In the genomic region with DNA sequence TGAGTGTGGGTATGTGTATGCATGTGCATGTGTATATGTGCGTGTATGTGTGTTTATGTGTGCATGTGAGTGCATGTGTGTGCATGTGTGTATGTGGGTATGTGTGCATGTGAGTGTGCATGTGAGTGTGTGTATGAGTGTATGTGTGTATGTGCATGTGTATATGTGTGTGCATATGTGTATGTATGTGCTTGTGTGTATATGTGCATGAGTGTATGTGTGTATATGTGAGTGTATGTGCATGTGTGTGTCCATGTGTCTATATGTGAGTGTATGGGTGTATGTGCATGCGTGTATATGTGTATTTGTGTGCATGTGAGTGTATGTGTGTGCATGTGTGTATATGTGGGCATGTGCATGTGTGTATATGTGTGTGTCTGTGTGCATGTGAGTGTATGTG, we compare ENCODE assay signal across 20 cellular contexts. TPM values are rescaled to one million over a fixed set of nuclear protein-coding genes. Genes with fewer than 3 reads are reported as not detected.
DNase-seq lines count a peak whose midpoint lies in the region; ATAC-seq, FAIRE-seq and TF ChIP-seq lines count a peak whose summit lies in the region.
"Had no signal": no experiment of that assay in that cellular context is flagged by ENCODE, and none has a peak within 500 bp of the region (broad histone marks: within the 10 kb centered on the region; RNA-seq: fewer than 3 reads in every experiment).

No MANE protein-coding gene starts in this region.

- H2BK5ac ChIP-seq in H9 (ENCODE audit: insufficient read length, low read length) (no peak overlapping the region), IMR-90 (ENCODE audit: low read depth, low read length, poor library complexity, severe bottlenecking) (peak overlapping the region; percentile 36), H1 (ENCODE audit: low read depth, low read length) (no peak overlapping the region), neuronal stem cell (ENCODE audit: low read length) (no peak overlapping the region)

- no peak overlapping the region for H3K14ac ChIP-seq in H9 (ENCODE audit: insufficient read depth, low read length)
- H3K14ac ChIP-seq in IMR-90 (replicated peaks; ENCODE audit: low read depth, low read length), result no peak overlapping the region
- peak overlapping the region; percentile 48 for H3K14ac ChIP-seq in H1 (ENCODE audit: insufficient read length)
- H3K14ac ChIP-seq in neuronal stem cell (ENCODE audit: low read length), result no peak overlapping the region

- TF ChIP-seq RAD21 in IMR-90 (IDR thresholded peaks at IDR 0.05; ENCODE audit: low read length) (no peak), H1 (IDR thresholded peaks at IDR 0.05 in 1 of 2, conservative IDR thresholded peaks at IDR 0.05 in 1 of 2; ENCODE audit: low read depth in 2 of 2, low read length in 2 of 2) (no peak)

- H3K9me3 Mint-ChIP-seq in H9, result peaks cover 28 to 30% of the 10 kb centered on the region in 2 experiments
- H3K9me3 Mint-ChIP-seq in type B pancreatic cell, result peaks cover 4% of the 10 kb centered on the region
- no peaks in the 10 kb centered on the region for H3K9me3 Mint-ChIP-seq in osteocyte (ENCODE audit: unreplicated experiment)
- H3K9me3 Mint-ChIP-seq: CD8-positive, alpha-beta T cell had no signal

- peak overlapping the region in 1 of 2 experiments; percentile 4; a peak in 2 of 5 replicates for H3K4me3 Mint-ChIP-seq in H9
- H3K4me3 Mint-ChIP-seq in type B pancreatic cell, result no peak overlapping the region
- no peak overlapping the region for H3K4me3 Mint-ChIP-seq in osteocyte (ENCODE audit: unreplicated experiment)
- H3K4me3 Mint-ChIP-seq: CD8-positive, alpha-beta T cell; HFFc6 had no signal

- H3K9me1 ChIP-seq in IMR-90 (ENCODE audit: insufficient read depth, low read length), result no peaks in the 10 kb centered on the region

- H3K23ac ChIP-seq in H9 (ENCODE audit: insufficient read length, low read depth, low read length) (no peak overlapping the region), IMR-90 (ENCODE audit: low read depth, low read length) (no peak overlapping the region), H1 (ENCODE audit: insufficient read length) (no peak overlapping the region), neuronal stem cell (ENCODE audit: low read depth, low read length, poor library complexity) (no peak overlapping the region)

- CTCF ChIA-PET in IMR-90 (lab: Yijun Ruan, JAX), result no interaction called here
- CTCF ChIA-PET in H1 (lab: Charles Lee; ENCODE audit: partially characterized antibody), result no interaction called here

- H3T11ph ChIP-seq in H9 (ENCODE audit: low read length), result no peak overlapping the region

- dilution Hi-C loops in IMR-90 (cut with HindIII; ENCODE audit: low sequenced_read_pairs, unreplicated experiment), result no loop called here

- H4K20me1 ChIP-seq in H9 (ENCODE audit: control insufficient read depth, insufficient read depth, insufficient read length), result no peaks in the 10 kb centered on the region
- H4K20me1 ChIP-seq in IMR-90 (ENCODE audit: insufficient read depth, low read length), result no peaks in the 10 kb centered on the region
- peaks cover 0 to 15% of the 10 kb centered on the region in 2 experiments for H4K20me1 ChIP-seq in H1 (replicated peaks in 1 of 2; ENCODE audit: control insufficient read depth in 1 of 2, insufficient read depth in 2 of 2, low read length in 2 of 2)

- H2AK5ac ChIP-seq in H9 (ENCODE audit: insufficient read length, low read length) (no peak overlapping the region), IMR-90 (ENCODE audit: low read depth, low read length) (no peak overlapping the region), H1 (ENCODE audit: low read depth, low read length) (no peak overlapping the region), neuronal stem cell (ENCODE audit: low read depth, low read length) (no peak overlapping the region)

- no peak for ATAC-seq in IMR-90 (ENCODE audit: low read depth)
- ATAC-seq: A549; CD8-positive, alpha-beta T cell; HCT116 had no signal

- TF ChIP-seq EP300 in H1 (IDR thresholded peaks at IDR 0.05; ENCODE audit: borderline replicate concordance in 1 of 2, low read depth in 2 of 2, low read length in 2 of 2), result no peak

- no peak overlapping the region for H3K56ac ChIP-seq in H9 (ENCODE audit: insufficient read length, low read depth, low read length)
- H3K56ac ChIP-seq in IMR-90 (ENCODE audit: extremely low read depth, insufficient read depth, low read length), result no peak overlapping the region
- no peak overlapping the region for H3K56ac ChIP-seq in H1 (replicated peaks; ENCODE audit: insufficient read length, low read depth, low read length)

- WGBS in H9 (ENCODE audit: extremely low coverage, insufficient read length, low lambda C conversion rate), result no CpG with 5 or more reads among the region's 2 CpGs
- WGBS in IMR-90 (ENCODE audit: extremely low coverage in 2 of 2, insufficient read length in 1 of 2), 2 experiments, result 42% methylated on average over 2 of the region's 2 CpGs; no CpG with 5 or more reads in 1 of the 2 experiments
- WGBS in H1 (ENCODE audit: extremely low coverage in 1 of 2, insufficient coverage in 1 of 2, insufficient read length in 1 of 2, insufficient replicate concordance in 2 of 2, low coverage in 1 of 2, low lambda C conversion rate in 2 of 2, missing lambda C conversion rate in 1 of 2), 2 experiments, result 0% methylated on average over 1 of the region's 2 CpGs; no CpG with 5 or more reads in 1 of the 2 experiments
- WGBS in neuronal stem cell (ENCODE audit: extremely low coverage in 2 of 2, insufficient read length in 2 of 2, insufficient replicate concordance in 1 of 2), 2 donors, result no CpG with 5 or more reads among the region's 2 CpGs

- H3K4me2 ChIP-seq in H9 (ENCODE audit: insufficient read depth, insufficient read length, low read length) (no peak overlapping the region), IMR-90 (ENCODE audit: low read depth, low read length) (no peak overlapping the region), H1 (ENCODE audit: insufficient read depth in 1 of 2, low read depth in 2 of 2, low read length in 2 of 2) (no peak overlapping the region), neuronal stem cell (ENCODE audit: insufficient read depth, low read length, poor library complexity, severe bottlenecking) (no peak overlapping the region)
- H3K4me2 ChIP-seq: A549 had no signal

- in situ Hi-C loops in IMR-90 (cut with MboI; ENCODE audit: low sequenced_read_pairs), result no loop called here

- H4K5ac ChIP-seq in H9 (ENCODE audit: insufficient read length, low read depth, low read length) (no peak overlapping the region), IMR-90 (ENCODE audit: low read depth, low read length) (no peak overlapping the region), H1 (ENCODE audit: insufficient read length, low read depth, low read length) (no peak overlapping the region)

- intact Hi-C loops in IMR-90 (cut with micrococcal nuclease), result no loop called here

- H3K4ac ChIP-seq in H9 (ENCODE audit: low read depth, low read length), result no peak overlapping the region
- H3K4ac ChIP-seq in IMR-90 (ENCODE audit: low read depth, low read length), result no peak overlapping the region
- no peak overlapping the region for H3K4ac ChIP-seq in H1 (replicated peaks; ENCODE audit: insufficient read length, low read depth, low read length)
- H3K4ac ChIP-seq in neuronal stem cell (ENCODE audit: low read length), result no peak overlapping the region

- H3K9ac ChIP-seq in H9 (ENCODE audit: extremely low read depth, insufficient read length, low read length) (no peak overlapping the region), IMR-90 (ENCODE audit: low read depth, low read length) (no peak overlapping the region), H1 (replicated peaks in 1 of 4; ENCODE audit: extremely low read depth in 1 of 4, low read depth in 3 of 4, low read length in 3 of 4) (no peak overlapping the region), neuronal stem cell (ENCODE audit: low read depth, low read length, poor library complexity) (no peak overlapping the region)

- H3K36me3 ChIP-seq in IMR-90 (ENCODE audit: control insufficient read depth, insufficient read depth, low read length) (no peaks in the 10 kb centered on the region), H1 (ENCODE audit: control insufficient read depth in 2 of 4, insufficient read depth in 4 of 4, low read length in 3 of 4) (no peaks in the 10 kb centered on the region), neuronal stem cell (replicated peaks in 1 of 2; ENCODE audit: control insufficient read depth in 2 of 2, insufficient read depth in 2 of 2, low read length in 2 of 2) (peaks cover 0 to 2% of the 10 kb centered on the region in 2 donors)

- H2BK12ac ChIP-seq in H9 (ENCODE audit: insufficient read length, low read depth, low read length) (no peak overlapping the region), H1 (ENCODE audit: low read depth, low read length) (no peak overlapping the region), neuronal stem cell (ENCODE audit: low read length) (no peak overlapping the region)

- TF ChIP-seq POLR2A in IMR-90 (IDR thresholded peaks at IDR 0.05; ENCODE audit: low read depth, low read length) (no peak), H1 (IDR thresholded peaks at IDR 0.05; ENCODE audit: control extremely low read depth in 1 of 2, low read depth in 2 of 2, low read length in 2 of 2) (no peak)

- H2BK20ac ChIP-seq in H9 (ENCODE audit: low read depth, low read length, poor library complexity, severe bottlenecking) (no peak overlapping the region), IMR-90 (ENCODE audit: low read depth, low read length) (no peak overlapping the region), H1 (ENCODE audit: low read length) (no peak overlapping the region)

- H3K27ac Mint-ChIP-seq in H9, result peak overlapping the region in 1 of 3 experiments; percentile 40; a peak in 1 of 7 replicates
- no peak overlapping the region for H3K27ac Mint-ChIP-seq in type B pancreatic cell
- no peak overlapping the region for H3K27ac Mint-ChIP-seq in osteocyte (ENCODE audit: unreplicated experiment)
- H3K27ac Mint-ChIP-seq: CD8-positive, alpha-beta T cell; HFFc6 had no signal

- no peak overlapping the region for H2BK120ac ChIP-seq in H9 (ENCODE audit: low read depth, low read length, poor library complexity, severe bottlenecking)
- H2BK120ac ChIP-seq in IMR-90 (ENCODE audit: low read depth, low read length), result no peak overlapping the region
- no peak overlapping the region for H2BK120ac ChIP-seq in H1 (replicated peaks; ENCODE audit: low read depth, low read length)
- H2BK120ac ChIP-seq in neuronal stem cell (ENCODE audit: low read depth, low read length), result no peak overlapping the region

- H3K36me3 Mint-ChIP-seq in H9 (ENCODE audit: insufficient read depth in 1 of 3, low read depth in 3 of 3) (peaks cover 0 to 2% (median 0%) of the 10 kb centered on the region in 3 experiments; a peak in 2 of 7 replicates), type B pancreatic cell (peaks cover 4% of the 10 kb centered on the region), osteocyte (ENCODE audit: unreplicated experiment) (no peaks in the 10 kb centered on the region)
- H3K36me3 Mint-ChIP-seq: CD8-positive, alpha-beta T cell had no signal

- H3K79me1 ChIP-seq in H9 (ENCODE audit: insufficient read depth, low read depth, low read length, poor library complexity, severe bottlenecking), result no peaks in the 10 kb centered on the region
- no peaks in the 10 kb centered on the region for H3K79me1 ChIP-seq in IMR-90 (ENCODE audit: low read depth in 1 of 2, low read length in 2 of 2)
- no peaks in the 10 kb centered on the region for H3K79me1 ChIP-seq in H1 (ENCODE audit: low read depth, low read length)
- no peaks in the 10 kb centered on the region for H3K79me1 ChIP-seq in neuronal stem cell (ENCODE audit: low read depth, low read length)

- H4K8ac ChIP-seq in H9 (replicated peaks; ENCODE audit: insufficient read length, low read depth, low read length) (peak overlapping the region; percentile 51), IMR-90 (ENCODE audit: low read depth in 2 of 2, low read length in 2 of 2) (no peak overlapping the region), H1 (ENCODE audit: extremely low read depth, insufficient read depth, low read length) (no peak overlapping the region), neuronal stem cell (ENCODE audit: low read depth, low read length) (peak overlapping the region; percentile 66)

- H3K27me3 Mint-ChIP-seq in H9 (ENCODE audit: low read depth) (peaks cover 6% of the 10 kb centered on the region), type B pancreatic cell (no peaks in the 10 kb centered on the region), osteocyte (ENCODE audit: unreplicated experiment) (peaks cover 9% of the 10 kb centered on the region)

- no TSS peak for BruUV-seq in IMR-90 (replicated peaks; lab: Mats Ljungman, UMichigan)

- H2AFZ ChIP-seq in H9 (ENCODE audit: low read length), result no peak overlapping the region
- no peak overlapping the region for H2AFZ ChIP-seq in IMR-90 (replicated peaks; ENCODE audit: low read length, poor library complexity)
- no peak overlapping the region for H2AFZ ChIP-seq in H1 (ENCODE audit: low read length)
- no peak overlapping the region for H2AFZ ChIP-seq in neuronal stem cell (ENCODE audit: low read length)

- POLR2A ChIA-PET in IMR-90 (lab: Charles Lee; ENCODE audit: unreplicated experiment), result no interaction called here
- POLR2A ChIA-PET in H1 (lab: Charles Lee; ENCODE audit: partially characterized antibody), result no interaction called here

- H3K23me2 ChIP-seq in H9 (ENCODE audit: insufficient read length, low read depth, low read length, poor library complexity, severe bottlenecking), result no peaks in the 10 kb centered on the region
- H3K23me2 ChIP-seq in H1 (ENCODE audit: low read depth, low read length), result peaks cover 3% of the 10 kb centered on the region; the same call in 1 of the 2 replicates

- no peak for FAIRE-seq in H1 (lab: Jason Lieb, UNC)
- FAIRE-seq: A549, G401.6, GM12892 had no signal

- DNase-seq in H9 (no peak), IMR-90 (no peak), H1 (ENCODE audit: low read depth in 1 of 2, low spot score in 2 of 2) (no peak), neuronal stem cell (ENCODE audit: low spot score) (no peak), type B pancreatic cell (ENCODE audit: extremely low spot score, unreplicated experiment) (no peak), osteocyte (ENCODE audit: extremely low spot score, unreplicated experiment) (no peak), retina (no peak)
- DNase-seq: 8988T; C1 segment of cervical spinal cord; Caco-2; CD8-positive, alpha-beta T cell; DMS153; DND-41; GOT3; H7; HFFc6 had no signal

- H3K4me3 ChIP-seq in IMR-90 (ENCODE audit: insufficient read depth, low read depth, low read length) (no peak overlapping the region), H1 (ENCODE audit: extremely low read depth in 1 of 4, insufficient read depth in 2 of 4, low read depth in 3 of 4, low read length in 4 of 4) (no peak overlapping the region), neuronal stem cell (ENCODE audit: low read length in 2 of 2) (no peak overlapping the region)
- H3K4me3 ChIP-seq: A549 had no signal

- no peak overlapping the region for H2AK9ac ChIP-seq in IMR-90 (replicated peaks; ENCODE audit: low read depth, low read length, poor library complexity)

- no peak for TF ChIP-seq CTCF in H9 (conservative IDR thresholded peaks at IDR 0.05)
- no peak for TF ChIP-seq CTCF in IMR-90 (conservative IDR thresholded peaks at IDR 0.05; ENCODE audit: low read depth, low read length)
- no peak for TF ChIP-seq CTCF in H1 (IDR thresholded peaks at IDR 0.05; ENCODE audit: control extremely low read depth in 1 of 3, insufficient read depth in 1 of 3, low read depth in 1 of 3, low read length in 3 of 3)
- no peak for TF ChIP-seq CTCF in type B pancreatic cell (conservative IDR thresholded peaks at IDR 0.05)
- TF ChIP-seq CTCF in osteocyte (IDR thresholded peaks at IDR 0.05), result no peak

- H3K4me1 ChIP-seq in H9 (ENCODE audit: insufficient read depth, low read length), result no peaks in the 10 kb centered on the region
- peaks cover 4% of the 10 kb centered on the region for H3K4me1 ChIP-seq in IMR-90 (ENCODE audit: control insufficient read depth, insufficient read depth, low read length)
- H3K4me1 ChIP-seq in H1 (replicated peaks in 1 of 4; ENCODE audit: control insufficient read depth in 3 of 4, insufficient read depth in 4 of 4, low read length in 3 of 4), result peaks cover 0 to 12% (median 4%) of the 10 kb centered on the region in 4 experiments; a peak in 5 of 7 replicates
- H3K4me1 ChIP-seq in neuronal stem cell (ENCODE audit: control insufficient read depth in 2 of 2, insufficient read depth in 1 of 2, low read depth in 1 of 2, low read length in 2 of 2), result peaks cover 10 to 16% of the 10 kb centered on the region in 2 donors
- H3K4me1 ChIP-seq: A549, Caco-2 had no signal

- H2BK15ac ChIP-seq in H9 (ENCODE audit: low read depth, low read length) (no peak overlapping the region), IMR-90 (ENCODE audit: low read depth, low read length) (no peak overlapping the region), H1 (ENCODE audit: low read length) (no peak overlapping the region), neuronal stem cell (ENCODE audit: low read length) (no peak overlapping the region)

- H3K79me2 ChIP-seq in H9 (ENCODE audit: insufficient read depth, low read length) (no peaks in the 10 kb centered on the region), H1 (ENCODE audit: control insufficient read depth in 1 of 2, insufficient read depth in 2 of 2, low read length in 2 of 2) (no peaks in the 10 kb centered on the region)

- peaks cover 14 to 17% of the 10 kb centered on the region in 2 experiments for H3K4me1 Mint-ChIP-seq in H9
- H3K4me1 Mint-ChIP-seq in type B pancreatic cell (ENCODE audit: unreplicated experiment), result peaks cover 6% of the 10 kb centered on the region
- H3K4me1 Mint-ChIP-seq in osteocyte (ENCODE audit: unreplicated experiment), result peaks cover 2% of the 10 kb centered on the region

- H3K27me3 ChIP-seq in H9 (ENCODE audit: insufficient read depth, low read length), result no peaks in the 10 kb centered on the region; the same call in 1 of the 2 replicates
- H3K27me3 ChIP-seq in IMR-90 (ENCODE audit: control insufficient read depth, insufficient read depth, low read length), result peaks cover 20% of the 10 kb centered on the region
- no peaks in the 10 kb centered on the region; a peak in 1 of 7 replicates for H3K27me3 ChIP-seq in H1 (replicated peaks in 1 of 4; ENCODE audit: control insufficient read depth in 3 of 4, extremely low read depth in 1 of 4, insufficient read depth in 3 of 4, low read length in 3 of 4)
- H3K27me3 ChIP-seq in neuronal stem cell (ENCODE audit: control insufficient read depth in 3 of 3, insufficient read depth in 3 of 3, low read depth in 1 of 3, low read length in 3 of 3), result peaks cover 0 to 17% (median 0%) of the 10 kb centered on the region in 3 experiments

- H3K27ac ChIP-seq in H9 (ENCODE audit: insufficient read length, low read depth, low read length) (no peak overlapping the region), IMR-90 (ENCODE audit: insufficient read depth, low read length) (no peak overlapping the region), H1 (ENCODE audit: low read depth, low read length) (no peak overlapping the region), neuronal stem cell (replicated peaks; ENCODE audit: low read length) (no peak overlapping the region)
- H3K27ac ChIP-seq: A549 had no signal

- H4K91ac ChIP-seq in H9 (ENCODE audit: insufficient read length, low read depth, low read length) (no peak overlapping the region), IMR-90 (ENCODE audit: insufficient read depth, low read depth, low read length) (no peak overlapping the region), H1 (replicated peaks; ENCODE audit: insufficient read length, low read length) (peak overlapping the region; percentile 42), neuronal stem cell (ENCODE audit: low read depth, low read length, poor library complexity) (no peak overlapping the region)

- H3K9me3 ChIP-seq in H9 (ENCODE audit: control insufficient read depth, low read depth, low read length) (no peaks in the 10 kb centered on the region), IMR-90 (ENCODE audit: control insufficient read depth, insufficient read depth, low read length) (no peaks in the 10 kb centered on the region), H1 (ENCODE audit: insufficient read depth in 2 of 2, low read depth in 1 of 2, low read length in 1 of 2) (peaks cover 0 to 7% of the 10 kb centered on the region in 2 experiments; a peak in 1 of 4 replicates), neuronal stem cell (replicated peaks in 1 of 2; ENCODE audit: control insufficient read depth in 2 of 2, insufficient read depth in 1 of 2, low read depth in 1 of 2, low read length in 2 of 2) (peaks cover 0 to 6% of the 10 kb centered on the region in 2 donors)
- H3K9me3 ChIP-seq: Caco-2 had no signal

- H3K18ac ChIP-seq in H9 (ENCODE audit: insufficient read length, low read depth, low read length) (no peak overlapping the region), IMR-90 (ENCODE audit: low read depth, low read length) (no peak overlapping the region), H1 (ENCODE audit: extremely low read depth, low read length) (no peak overlapping the region), neuronal stem cell (ENCODE audit: low read length) (no peak overlapping the region)

RNA-seq across cellular contexts. Expression of a gene that starts 25.7 kb away (rescaled TPM):
- total RNA-seq in H9 (2021) (0.22 and 0.42 TPM in 2 replicates), IMR-90 (2012; rRNA removed) (0.72 and 0.83 TPM in 2 replicates), type B pancreatic cell (ENCODE audit: low replicate concordance) (0.14 and 1.7 TPM in 2 replicates), osteocyte (1.4 and 1.5 TPM in 2 replicates)
- polyA plus RNA-seq in IMR-90 (2012; rRNA removed) (5.0 and 5.3 TPM in 2 replicates), H1 (2011; rRNA removed) (1.3 and 3.1 TPM in 2 replicates)
- polyA plus RNA-seq in IMR-90 (2012; cell fraction: cytosol; rRNA removed), result 6.5 and 8.2 TPM in 2 replicates
- polyA plus RNA-seq in IMR-90 (2012; cell fraction: nucleus; rRNA removed; ENCODE audit: low replicate concordance), result 2.1 and 3.4 TPM in 2 replicates
- total RNA-seq in H1 (2021; fragmentation: NEBNext Ultra II Directional; extraction: Animal tissue kit (Norgen Biotek cat#: 25700)), result 0.89 and 1.4 TPM in 2 replicates
- polyA plus RNA-seq in H1 (2011; cell fraction: cytosol; rRNA removed), result 1.2 TPM
- polyA plus RNA-seq in H1 (2011; cell fraction: nucleus; rRNA removed), result 3.7 TPM
- 0.22 to 1.3 TPM (median 0.64 TPM) in 4 replicates for polyA plus RNA-seq in H1 (2012, experiment 1 of 2)
- 0.18 TPM for polyA plus RNA-seq in H1 (2012, experiment 2 of 2)
- 0.39 TPM for polyA plus RNA-seq in H1 (2013, experiment 1 of 2)
- 0.33 TPM for polyA plus RNA-seq in H1 (2013, experiment 2 of 2)
- 1.2 and 2.2 TPM in 2 replicates for polyA minus RNA-seq in H1 (2011; rRNA and poly(A)+ RNA removed)
- polyA minus RNA-seq in H1 (2011; cell fraction: cytosol; rRNA and poly(A)+ RNA removed), result 2.2 TPM
- polyA minus RNA-seq in H1 (2011; cell fraction: nucleus; rRNA and poly(A)+ RNA removed), result 0.70 TPM
- 5.6 TPM for polyA plus RNA-seq in neuronal stem cell (2013, experiment 1 of 2)
- 4.9 TPM for polyA plus RNA-seq in neuronal stem cell (2013, experiment 2 of 2)
- total RNA-seq: CD8-positive, alpha-beta T cell; H7 had no signal

RNA-seq across cellular contexts. Expression of a gene that starts 35.1 kb away (rescaled TPM):
- total RNA-seq in H9 (2021) (3.3 and 3.5 TPM in 2 replicates), IMR-90 (2012; rRNA removed) (2.3 and 2.5 TPM in 2 replicates), type B pancreatic cell (ENCODE audit: low replicate concordance) (8.1 and 8.5 TPM in 2 replicates), osteocyte (4.2 and 5.3 TPM in 2 replicates)
- polyA plus RNA-seq in IMR-90 (2012; rRNA removed) (1.7 and 2.3 TPM in 2 replicates), H1 (2011; rRNA removed) (1.6 TPM in 2 replicates)
- polyA plus RNA-seq in IMR-90 (2012; cell fraction: cytosol; rRNA removed), result 0.78 and 1.1 TPM in 2 replicates
- polyA plus RNA-seq in IMR-90 (2012; cell fraction: nucleus; rRNA removed; ENCODE audit: low replicate concordance), result 0.88 and 1.3 TPM in 2 replicates
- 2.4 and 2.5 TPM in 2 replicates for total RNA-seq in H1 (2021; fragmentation: NEBNext Ultra II Directional; extraction: Animal tissue kit (Norgen Biotek cat#: 25700))
- polyA plus RNA-seq in H1 (2011; cell fraction: cytosol; rRNA removed), result 2.0 TPM
- polyA plus RNA-seq in H1 (2011; cell fraction: nucleus; rRNA removed), result 1.5 TPM
- polyA plus RNA-seq in H1 (2012, experiment 1 of 2), result 1.7 to 3.4 TPM (median 2.0 TPM) in 4 replicates
- 1.7 TPM for polyA plus RNA-seq in H1 (2012, experiment 2 of 2)
- 2.2 TPM for polyA plus RNA-seq in H1 (2013, experiment 1 of 2)
- 2.5 TPM for polyA plus RNA-seq in H1 (2013, experiment 2 of 2)
- 2.4 and 2.7 TPM in 2 replicates for polyA minus RNA-seq in H1 (2011; rRNA and poly(A)+ RNA removed)
- 0.59 TPM for polyA minus RNA-seq in H1 (2011; cell fraction: cytosol; rRNA and poly(A)+ RNA removed)
- 1.3 TPM for polyA minus RNA-seq in H1 (2011; cell fraction: nucleus; rRNA and poly(A)+ RNA removed)
- 5.6 TPM for polyA plus RNA-seq in neuronal stem cell (2013, experiment 1 of 2)
- polyA plus RNA-seq in neuronal stem cell (2013, experiment 2 of 2), result 6.0 TPM

RNA-seq across cellular contexts. Expression of a gene that starts 49.8 kb away (rescaled TPM):
- total RNA-seq in H9 (2021), result 27.7 and 28.9 TPM in 2 replicates
- total RNA-seq in IMR-90 (2012; rRNA removed), result 6.1 and 7.2 TPM in 2 replicates
- 14.4 and 16.4 TPM in 2 replicates for polyA plus RNA-seq in IMR-90 (2012; rRNA removed)
- 7.3 and 11.2 TPM in 2 replicates for polyA plus RNA-seq in IMR-90 (2012; cell fraction: cytosol; rRNA removed)
- 38.8 and 64.4 TPM in 2 replicates for polyA plus RNA-seq in IMR-90 (2012; cell fraction: nucleus; rRNA removed; ENCODE audit: low replicate concordance)
- 27.9 and 30.2 TPM in 2 replicates for total RNA-seq in H1 (2021; fragmentation: NEBNext Ultra II Directional; extraction: Animal tissue kit (Norgen Biotek cat#: 25700))
- 9.4 and 16.3 TPM in 2 replicates for polyA plus RNA-seq in H1 (2011; rRNA removed)
- polyA plus RNA-seq in H1 (2011; cell fraction: cytosol; rRNA removed), result 7.6 TPM
- 23.8 TPM for polyA plus RNA-seq in H1 (2011; cell fraction: nucleus; rRNA removed)
- polyA plus RNA-seq in H1 (2012, experiment 1 of 2), result 12.5 to 17.8 TPM (median 16.7 TPM) in 4 replicates
- 16.1 TPM for polyA plus RNA-seq in H1 (2012, experiment 2 of 2)
- polyA plus RNA-seq in H1 (2013, experiment 1 of 2), result 13.6 TPM
- 12.7 TPM for polyA plus RNA-seq in H1 (2013, experiment 2 of 2)
- polyA minus RNA-seq in H1 (2011; rRNA and poly(A)+ RNA removed), result 10.2 and 16.9 TPM in 2 replicates
- 16.4 TPM for polyA minus RNA-seq in H1 (2011; cell fraction: cytosol; rRNA and poly(A)+ RNA removed)
- polyA minus RNA-seq in H1 (2011; cell fraction: nucleus; rRNA and poly(A)+ RNA removed), result 22.2 TPM
- polyA plus RNA-seq in neuronal stem cell (2013, experiment 1 of 2), result 12.5 TPM
- polyA plus RNA-seq in neuronal stem cell (2013, experiment 2 of 2), result 13.0 TPM
- 9.7 and 28.8 TPM in 2 replicates for total RNA-seq in type B pancreatic cell (ENCODE audit: low replicate concordance)
- 39.1 and 42.4 TPM in 2 replicates for total RNA-seq in osteocyte

Comparison
In these comparisons a context has a peak if more than half of its experiments do, and no peak if none do; other contexts are left out.
1. H4K8ac ChIP-seq: peak in H9 (single experiment) and neuronal stem cell (single experiment); none in IMR-90 (0 of 2) and H1 (single experiment).